Comparison of ENCODE assay signal across 18 cellular contexts in genomic region chr4:6336166-6336565, GRCh38.
"Had no signal": no experiment of that assay in that cellular context is flagged by ENCODE, and none has a peak within 500 bp of the region (broad histone marks: within the 10 kb centered on the region; RNA-seq: fewer than 3 reads in every experiment).

No MANE protein-coding gene starts in this region.

- H3K27ac ChIP-seq: RWPE1, SJCRH30 had no signal

- ATAC-seq: SK-N-SH treated with all-trans-retinoic acid at 6 μM for 48 hours had no signal

- DNase-seq: KBM-7, MV-4-11, NCI-H1048, NCI-H1105, NCI-H1417, NCI-H1436 treated with DMSO at 0.1 percent for 48 hours, NCI-H1694, NCI-H187 treated with DMSO at 0.1 percent for 48 hours, NCI-H2029 treated with DMSO at 0.1 percent for 48 hours, NCI-H345, NCI-H446 treated with DMSO at 0.1 percent for 48 hours, NCI-H510A treated with DMSO at 0.1 percent for 48 hours, NCI-H69, NCI-H774, SHP77 treated with DMSO at 0.1 percent for 48 hours, SJCRH30 had no signal

- H3K4me3 ChIP-seq: SJCRH30 had no signal

- H3K4me1 ChIP-seq: SJCRH30 had no signal

- H3K36me3 ChIP-seq: SJCRH30 had no signal
